ENCODE assay signal across 8 cellular contexts in the genomic region with DNA sequence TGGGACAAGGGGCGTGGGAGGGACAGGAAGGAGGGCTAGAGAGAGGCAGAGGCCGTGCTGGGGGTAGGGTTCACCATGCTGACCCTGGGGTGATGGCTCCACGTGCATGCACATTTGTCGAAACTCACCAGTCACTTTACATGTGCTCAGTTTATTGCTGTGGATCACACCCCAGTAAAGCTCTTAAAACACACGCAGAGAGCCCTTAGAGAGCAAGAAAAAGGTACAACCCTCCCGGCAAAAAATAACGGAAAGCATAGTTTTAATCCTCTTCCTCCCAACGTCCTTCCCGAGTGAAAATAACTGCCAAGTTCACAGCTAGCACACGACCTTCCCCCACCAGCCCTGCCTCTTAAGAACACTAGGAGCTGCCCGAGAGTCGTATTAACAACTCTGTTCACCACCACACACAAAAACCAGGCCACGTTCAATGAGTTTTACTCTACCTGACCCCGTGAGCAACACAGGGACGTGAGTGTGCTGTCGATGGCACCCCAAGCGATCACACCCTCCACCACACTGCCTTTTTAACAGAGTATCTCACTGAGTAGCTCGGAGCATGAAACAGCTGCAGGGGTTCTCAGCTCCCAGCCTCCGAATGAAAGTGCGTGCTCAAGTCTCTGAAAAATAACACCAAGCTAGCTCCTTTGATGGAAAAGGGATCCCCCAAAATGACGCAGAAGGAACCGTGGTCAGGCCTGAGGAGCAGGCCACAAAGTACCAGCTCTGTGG. TPM values are rescaled to one million over a fixed set of nuclear protein-coding genes. Genes with fewer than 3 reads are reported as not detected.
DNase-seq lines count a peak whose midpoint lies in the region; ATAC-seq and TF ChIP-seq lines count a peak whose summit lies in the region.

No MANE protein-coding gene starts in this region.

- H3K36me3 ChIP-seq in trophoblast cell (ENCODE audit: control insufficient read depth in 1 of 2, insufficient read depth in 2 of 2, low read length in 2 of 2): peaks cover 2 to 3% of the 10 kb centered on the region in 2 experiments
- no peaks in the 10 kb centered on the region for H3K36me3 ChIP-seq in mammary epithelial cell (ENCODE audit: insufficient read depth, low read length)

- peak overlapping the region; percentile 65 for H3K27ac Mint-ChIP-seq in T-helper 17 cell

- CTCF ChIA-PET in mammary epithelial cell (lab: Charles Lee; ENCODE audit: low non-redundant PET): no interaction called here

- TF ChIP-seq CTCF in mammary epithelial cell (conservative IDR thresholded peaks at IDR 0.05 in 1 of 2, IDR thresholded peaks at IDR 0.05 in 1 of 2; ENCODE audit: extremely low read depth in 1 of 2, insufficient read depth in 1 of 2, low read depth in 1 of 2, low read length in 2 of 2): no peak

- H3K27ac ChIP-seq in trophoblast cell (ENCODE audit: low read depth, low read length) (no peak overlapping the region), mammary epithelial cell (ENCODE audit: insufficient read depth, low read depth, low read length) (no peak overlapping the region)

- H4K20me1 ChIP-seq in mammary epithelial cell (ENCODE audit: insufficient read depth, low read length): peaks cover 6% of the 10 kb centered on the region

- no peak overlapping the region for H2BK12ac ChIP-seq in trophoblast cell (ENCODE audit: low read length)

- no peak overlapping the region for H3K23ac ChIP-seq in trophoblast cell (ENCODE audit: low read length)

- no peak overlapping the region for H2AK5ac ChIP-seq in trophoblast cell (ENCODE audit: low read length)

- H3K4me1 ChIP-seq in trophoblast cell (ENCODE audit: control insufficient read depth in 1 of 2, insufficient read depth in 2 of 2, low read length in 2 of 2): peaks cover 5 to 6% of the 10 kb centered on the region in 2 experiments
- peaks cover under 1% of the 10 kb centered on the region for H3K4me1 ChIP-seq in mammary epithelial cell (ENCODE audit: insufficient read depth, low read length)

- no peak overlapping the region for H3K14ac ChIP-seq in trophoblast cell (ENCODE audit: low read length)

- H3K36me3 Mint-ChIP-seq in T-helper 17 cell (ENCODE audit: low read depth): no peaks in the 10 kb centered on the region

- H3K79me2 ChIP-seq in trophoblast cell (ENCODE audit: control insufficient read depth, insufficient read depth, low read length, poor library complexity) (peaks cover 37% of the 10 kb centered on the region), mammary epithelial cell (ENCODE audit: insufficient read depth, low read length) (peaks cover 93% of the 10 kb centered on the region)

- intact Hi-C loops in posterior vena cava (cut with DNase I): no loop called here
- intact Hi-C loops in mammary epithelial cell (cut with micrococcal nuclease): no loop called here

- no peaks in the 10 kb centered on the region for H3K9me3 ChIP-seq in T-helper 17 cell (ENCODE audit: control insufficient read depth, low read length, poor library complexity, severe bottlenecking)
- no peaks in the 10 kb centered on the region for H3K9me3 ChIP-seq in trophoblast cell (ENCODE audit: insufficient read depth, low read depth, low read length)
- H3K9me3 ChIP-seq in mammary epithelial cell (replicated peaks; ENCODE audit: insufficient read depth, low read length): no peaks in the 10 kb centered on the region

- H3K4me1 Mint-ChIP-seq in T-helper 17 cell: peaks cover 35% of the 10 kb centered on the region

- no TSS peak for BruUV-seq in mammary epithelial cell (replicated peaks; lab: Mats Ljungman, UMichigan)

- no peak overlapping the region for H3K4me3 ChIP-seq in trophoblast cell (ENCODE audit: low read depth, low read length)
- H3K4me3 ChIP-seq in mammary epithelial cell (replicated peaks in 1 of 3; ENCODE audit: insufficient read depth in 1 of 3, low read depth in 2 of 3, low read length in 3 of 3): no peak overlapping the region

- H3K27me3 Mint-ChIP-seq in T-helper 17 cell: no peaks in the 10 kb centered on the region

- H2BK5ac ChIP-seq in trophoblast cell (ENCODE audit: low read depth, low read length, poor library complexity): no peak overlapping the region

- H3K79me1 ChIP-seq in trophoblast cell (ENCODE audit: low read length): no peaks in the 10 kb centered on the region

- peak overlapping the region; percentile 51 for H4K12ac ChIP-seq in trophoblast cell (ENCODE audit: low read depth, low read length)

- no peak for ATAC-seq in T-helper 17 cell

- H3K27me3 ChIP-seq in trophoblast cell (ENCODE audit: insufficient read depth, low read length): no peaks in the 10 kb centered on the region
- no peaks in the 10 kb centered on the region for H3K27me3 ChIP-seq in mammary epithelial cell (ENCODE audit: insufficient read depth, low read length)

- no peak overlapping the region for H3K18ac ChIP-seq in trophoblast cell (ENCODE audit: low read length)

- H3K4me2 ChIP-seq in trophoblast cell (ENCODE audit: low read length) (no peak overlapping the region), mammary epithelial cell (ENCODE audit: insufficient read depth, low read depth, low read length) (no peak overlapping the region)

- in situ Hi-C loops in mammary epithelial cell (cut with MboI; ENCODE audit: low sequenced_read_pairs in 2 of 2): no loop called here

- dilution Hi-C loops in mammary epithelial cell (cut with HindIII; ENCODE audit: low sequenced_read_pairs): no loop called here

- no peak overlapping the region for H2AFZ ChIP-seq in trophoblast cell (ENCODE audit: insufficient read depth, low read length, poor library complexity)
- no peak overlapping the region for H2AFZ ChIP-seq in mammary epithelial cell (ENCODE audit: low read depth, low read length)

- no peak overlapping the region for H4K91ac ChIP-seq in trophoblast cell (ENCODE audit: low read depth, low read length)

- WGBS in trophoblast cell (ENCODE audit: extremely low coverage, insufficient coverage, insufficient read length): no CpG with 5 or more reads among the region's 22 CpGs
- 94% methylated on average over 19 of the region's 22 CpGs for WGBS in mammary epithelial cell (ENCODE audit: low coverage, missing lambda C conversion rate)

- no peak overlapping the region for H2BK120ac ChIP-seq in trophoblast cell (ENCODE audit: insufficient read depth, low read length, poor library complexity)

- H3K4me3 Mint-ChIP-seq in T-helper 17 cell: no peak overlapping the region

- H4K8ac ChIP-seq in trophoblast cell (ENCODE audit: low read depth, low read length): no peak overlapping the region

- DNase-seq in EL (peak; percentile 40), T-helper 17 cell (no peak), fibroblast of peridontal ligament (ENCODE audit: extremely low read depth) (peak; percentile 78), trophoblast cell (no peak), A172 (ENCODE audit: low spot score) (no peak), posterior vena cava (ENCODE audit: low spot score) (no peak), NOMO-1 (lab: John Stamatoyannopoulos, UW; ENCODE audit: unreplicated experiment in 2 of 2) (no peak), mammary epithelial cell (no peak)

- no peak overlapping the region for H3K9ac ChIP-seq in trophoblast cell (ENCODE audit: low read length)
- H3K9ac ChIP-seq in mammary epithelial cell (ENCODE audit: insufficient read depth, low read length): no peak overlapping the region

- peak overlapping the region; percentile 50 for H3K4ac ChIP-seq in trophoblast cell (ENCODE audit: low read depth, low read length)

RNA-seq across cellular contexts. Expression of gene TAF4, which starts 39.7 kb away (rescaled TPM):
- total RNA-seq in T-helper 17 cell (10 to 100 TPM; 17.8 to 19.5 TPM), posterior vena cava (10 to 100 TPM in 1 of 2 donors, 1 to 10 TPM in 1; 8.8 to 11.4 TPM), mammary epithelial cell (10 to 100 TPM in 1 of 2 donors, 1 to 10 TPM in 1; 4.5 to 15.0 TPM)
- polyA plus RNA-seq in trophoblast cell (2013): 49.8 TPM in 2 replicates
- 5.1 TPM in 2 replicates for total RNA-seq in A172 (2014; rRNA removed; shearing (Covaris generic))
- polyA plus RNA-seq in mammary epithelial cell: 4.4 TPM
- 10.4 TPM for polyA minus RNA-seq in mammary epithelial cell

Comparison
In these comparisons a context has a peak if more than half of its experiments do, and no peak if none do; other contexts are left out.
1. DNase-seq: peak in EL (single experiment) and fibroblast of peridontal ligament (single experiment); none in T-helper 17 cell (0 of 3), trophoblast cell (0 of 2), A172 (single experiment), posterior vena cava (single experiment), NOMO-1 (0 of 2) and mammary epithelial cell (single experiment).